27 cellular contexts compared by ENCODE assay signal in the genomic region with DNA sequence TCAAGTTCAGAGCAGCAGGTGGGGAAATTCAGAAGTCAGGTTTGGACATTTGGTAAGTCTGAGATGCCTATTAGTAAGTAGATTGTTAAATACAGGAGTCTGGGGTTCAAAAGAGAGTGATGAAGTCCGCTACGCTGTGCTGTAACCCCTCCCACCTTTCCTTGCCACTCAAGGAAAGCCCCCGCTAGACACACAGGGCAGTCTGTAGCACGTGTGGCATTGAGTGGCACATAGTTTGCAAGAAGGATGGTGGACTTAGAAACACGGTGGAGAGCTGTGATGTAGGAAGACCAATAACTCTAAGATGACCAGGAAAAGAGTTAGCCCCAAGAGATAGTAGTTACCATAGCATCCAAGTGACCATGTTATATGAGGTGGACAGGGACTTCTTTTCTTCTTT. TPM values are rescaled to one million over a fixed set of nuclear protein-coding genes. Genes with fewer than 3 reads are reported as not detected.
"Had no signal": no experiment of that assay in that cellular context is flagged by ENCODE, and none has a peak within 500 bp of the region (broad histone marks: within the 10 kb centered on the region; RNA-seq: fewer than 3 reads in every experiment).

No MANE protein-coding gene starts in this region.

- FAIRE-seq: colon, endothelial cell of umbilical vein, islet of Langerhans, keratinocyte had no signal

- DNase-seq: dermis blood vessel endothelial cell; dorsolateral prefrontal cortex; effector CD4-positive, alpha-beta T cell; effector memory CD4-positive, alpha-beta T cell; esophagus squamous epithelium; foreskin fibroblast; foreskin melanocyte; gastrocnemius medialis; glutamatergic neuron; head of caudate nucleus; heart right ventricle; hippocampal formation; left cardiac atrium; left lung; left ventricle myocardium superior; lower lobe of right lung; mesenchymal stem cell; mucosa of descending colon; naive B cell had no signal

- H3K27ac ChIP-seq: coronary artery, dorsolateral prefrontal cortex, esophagus squamous epithelium, gastrocnemius medialis, heart right ventricle, left lung, lower lobe of right lung had no signal

- H3K4me3 ChIP-seq: coronary artery, dorsolateral prefrontal cortex, esophagus squamous epithelium, gastrocnemius medialis, heart right ventricle, left lung, lower lobe of right lung, mucosa of descending colon had no signal

- H3K9me3 ChIP-seq: esophagus squamous epithelium, gastrocnemius medialis, heart right ventricle, left lung, lower lobe of right lung, mucosa of descending colon had no signal

- H3K4me1 ChIP-seq: gastrocnemius medialis, heart right ventricle, left lung, lower lobe of right lung had no signal

- H3K36me3 ChIP-seq: esophagus squamous epithelium, gastrocnemius medialis, heart right ventricle, left lung, lower lobe of right lung had no signal

- H3K27me3 ChIP-seq: esophagus squamous epithelium, gastrocnemius medialis, left lung had no signal

- ATAC-seq: gastrocnemius medialis, heart right ventricle, left cardiac atrium, left lung, left ventricle myocardium superior, lower lobe of right lung, mucosa of descending colon had no signal

RNA-seq across cellular contexts. Expression of gene FSTL4, which starts 44.7 kb away (rescaled TPM):
- total RNA-seq: endothelial cell of umbilical vein, epithelial cell of proximal tubule, kidney epithelial cell, left ventricle myocardium superior, mesenteric fat pad had no signal
